Comparison of ENCODE assay signal across 9 cellular contexts in the genomic region with DNA sequence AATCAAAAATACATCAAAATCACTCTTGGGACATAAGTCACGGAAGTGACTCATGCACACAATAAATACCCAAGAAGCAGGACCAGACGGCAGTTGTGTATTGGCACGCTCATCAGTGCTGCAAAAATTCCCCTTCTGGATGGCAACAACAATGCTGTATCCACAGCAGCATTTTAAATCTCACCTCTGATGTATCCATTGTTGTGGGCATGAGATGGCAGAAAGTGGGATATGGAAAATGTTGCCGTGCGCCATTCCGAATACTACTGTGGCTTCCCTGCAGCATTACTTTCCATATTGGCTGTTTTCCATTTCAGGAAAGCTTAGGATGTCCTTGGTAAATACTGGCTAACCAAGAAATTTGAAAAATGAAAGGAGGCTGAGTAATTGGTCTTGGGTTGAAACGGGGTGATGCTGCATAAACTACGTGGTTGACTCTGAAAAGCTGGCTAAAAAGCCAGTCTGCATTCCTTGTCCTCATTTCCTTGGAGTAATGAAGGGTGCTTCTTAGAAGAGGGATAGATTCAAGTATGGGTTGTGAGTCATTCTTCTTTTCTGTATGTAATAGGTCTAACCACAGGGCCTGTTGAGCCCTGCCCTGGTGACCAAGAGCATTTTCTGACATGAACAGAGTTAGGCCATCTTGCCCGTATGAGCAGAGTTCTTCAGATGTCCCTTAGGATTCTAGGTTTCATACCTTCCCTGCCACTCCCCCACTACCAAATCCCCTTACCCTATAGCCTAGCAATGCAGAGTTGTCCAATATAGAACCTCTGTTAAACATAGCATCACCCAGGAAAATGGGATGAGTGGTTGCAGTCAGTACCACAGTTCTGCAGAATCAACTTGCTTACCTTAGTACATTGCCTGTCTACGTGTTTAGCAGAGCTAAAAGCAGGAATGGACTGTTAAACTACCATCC. TPM values are rescaled to one million over a fixed set of nuclear protein-coding genes. Genes with fewer than 3 reads are reported as not detected.
A peak's percentile ranks its signal among the peaks of the same experiment; 100 is the strongest.
DNase-seq lines count a peak whose midpoint lies in the region; ATAC-seq and TF ChIP-seq lines count a peak whose summit lies in the region.
"Had no signal": no experiment of that assay in that cellular context is flagged by ENCODE, and none has a peak within 500 bp of the region (broad histone marks: within the 10 kb centered on the region; RNA-seq: fewer than 3 reads in every experiment).

No MANE protein-coding gene starts in this region.

- H3K9ac ChIP-seq in HUES48 (ENCODE audit: low read depth, low read length): no peak overlapping the region

- peak; percentile 98 for DNase-seq in BJ (ENCODE audit: low read depth)
- DNase-seq in ascending aorta (ENCODE audit: low spot score in 2 of 2): peak in 1 of 2 donors; percentile 74
- no peak for DNase-seq in NCI-H2029 treated with DMSO at 0.1 percent for 48 hours (lab: John Stamatoyannopoulos, UW)
- no peak for DNase-seq in GM13977 (ENCODE audit: low spot score)
- DNase-seq: amygdala had no signal

- TF ChIP-seq CTCF in BJ (IDR thresholded peaks at IDR 0.05; ENCODE audit: insufficient read depth, low read depth, low read length) (no peak), ascending aorta (IDR thresholded peaks at IDR 0.05) (no peak), GM13977 (IDR thresholded peaks at IDR 0.05; ENCODE audit: extremely low read depth, insufficient read depth, missing control alignments) (no peak)

- H3K4me1 ChIP-seq in HUES48 (ENCODE audit: control insufficient read depth, insufficient read depth, low read length) (peaks cover 25% of the 10 kb centered on the region), ascending aorta (peaks cover 13 to 53% of the 10 kb centered on the region in 2 donors), mesodermal cell (ENCODE audit: control insufficient read depth, insufficient read depth, low read length, poor library complexity, severe bottlenecking) (peaks cover 15% of the 10 kb centered on the region)

- POLR2A ChIA-PET in BJ (lab: Charles Lee): interaction anchor here (0.6 kb wide), 1 partner anchor 153 kb away, joined by 4 read pairs; no protein-coding TSS in a partner anchor

- H3K36me3 ChIP-seq in BJ (ENCODE audit: control insufficient read depth, insufficient read depth, low read length) (no peaks in the 10 kb centered on the region), HUES48 (ENCODE audit: control insufficient read depth, insufficient read depth, low read length) (peaks cover 62% of the 10 kb centered on the region), ascending aorta (peaks cover 0 to 13% of the 10 kb centered on the region in 2 donors), mesodermal cell (ENCODE audit: control insufficient read depth, insufficient read depth, low read length) (peaks cover 54% of the 10 kb centered on the region)

- intact Hi-C loops in ascending aorta (cut with DNase I): loop anchor here (10.0 kb wide), 3 partner anchors 386 to 644 kb away; partner anchors contain the start of genes GPNMB and MALSU1

- CTCF ChIA-PET in BJ (lab: Yijun Ruan, JAX): interaction anchor here (0.6 to 3.0 kb wide), 4 partner anchors 8 to 298 kb away, joined by 3 to 11 read pairs (median 4); no protein-coding TSS in a partner anchor

- H3K9me3 ChIP-seq in HUES48 (ENCODE audit: control insufficient read depth, insufficient read depth, low read length) (no peaks in the 10 kb centered on the region), ascending aorta (no peaks in the 10 kb centered on the region), mesodermal cell (ENCODE audit: control insufficient read depth, low read length) (no peaks in the 10 kb centered on the region)

- ATAC-seq in GM19463 (IDR thresholded peaks at IDR 0.05; ENCODE audit: unreplicated experiment) (no peak), HG02642 (IDR thresholded peaks at IDR 0.05; ENCODE audit: poor library complexity, unreplicated experiment) (no peak)

- H3K27ac ChIP-seq in HUES48 (ENCODE audit: low read depth, low read length): peak overlapping the region; percentile 67
- H3K27ac ChIP-seq in ascending aorta: peak overlapping the region; percentile 79 to 84
- peak overlapping the region; percentile 17 for H3K27ac ChIP-seq in mesodermal cell (ENCODE audit: low read depth, low read length, severe bottlenecking)

- H3K27me3 ChIP-seq in BJ (ENCODE audit: control insufficient read depth, insufficient read depth, low read length) (no peaks in the 10 kb centered on the region), HUES48 (ENCODE audit: control insufficient read depth, insufficient read depth, low read length) (no peaks in the 10 kb centered on the region), ascending aorta (no peaks in the 10 kb centered on the region)

- in situ Hi-C loops in GM13977 (cut with MboI; ENCODE audit: low pct_unique_long_range_greater_than_20kb, low sequenced_read_pairs, unreplicated experiment): no loop called here

- H3K4me3 ChIP-seq in BJ (ENCODE audit: low read depth, low read length) (no peak overlapping the region), HUES48 (ENCODE audit: low read depth, low read length) (no peak overlapping the region), ascending aorta (no peak overlapping the region), mesodermal cell (ENCODE audit: extremely low read depth, insufficient read depth, low read length, poor library complexity, severe bottlenecking) (no peak overlapping the region)

- WGBS in mesodermal cell (ENCODE audit: insufficient coverage in 2 of 2), 2 experiments: 90 to 93% methylated on average over 8 to 9 of the region's 10 CpGs

RNA-seq across cellular contexts. Expression of gene TOMM7, which starts 36.3 kb away (rescaled TPM):
- 346 and 1,232 TPM in 2 replicates for polyA plus RNA-seq in BJ (2011; rRNA removed)
- polyA minus RNA-seq in BJ (2011; rRNA and poly(A)+ RNA removed): 96.3 and 194 TPM in 2 replicates
- total RNA-seq in ascending aorta: 65.1 TPM
- polyA plus RNA-seq in mesodermal cell (2013, experiment 1 of 2): 331 TPM
- polyA plus RNA-seq in mesodermal cell (2013, experiment 2 of 2): 300 TPM

Comparison
In these comparisons a context has a peak if more than half of its experiments do, and no peak if none do; other contexts are left out.
1. H3K27ac ChIP-seq: peak in every context shown above with its lines; median percentile 82 in ascending aorta; 67 in HUES48; 17 in mesodermal cell.